30 cellular contexts compared by ENCODE assay signal in genomic region chr7:54674891-54675290, GRCh38.
"Had no signal": no experiment of that assay in that cellular context is flagged by ENCODE, and none has a peak within 500 bp of the region (broad histone marks: within the 10 kb centered on the region; RNA-seq: fewer than 3 reads in every experiment).

No MANE protein-coding gene starts in this region.

- H3K4me1 ChIP-seq: ascending aorta, breast epithelium, colonic mucosa, heart left ventricle had no signal

- H3K4me3 Mint-ChIP-seq: activated CD4-positive, alpha-beta memory T cell treated with anti-CD3 and anti-CD28 coated beads, Interleukin-2, amount 10 ng/mL, durations not matched to agents 7 days and 5 days; activated CD4-positive, alpha-beta T cell treated with anti-CD3 and anti-CD28 coated beads, Interleukin-2, amount 10 ng/mL, durations not matched to agents 7 days and 5 days; activated naive CD4-positive, alpha-beta T cell treated with anti-CD3 and anti-CD28 coated beads, Interleukin-2, amount 10 ng/mL, durations not matched to agents 7 days and 5 days; activated naive CD8-positive, alpha-beta T cell treated with anti-CD3 and anti-CD28 coated beads, Interleukin-2, amount 10 ng/mL, durations not matched to agents 7 days and 5 days; activated T-cell treated with anti-CD3 and anti-CD28 coated beads, Interleukin-2, amount 50 U/mL, for 24 hours; activated T-cell treated with anti-CD3 and anti-CD28 coated beads, Interleukin-2, amount 50 U/mL, for 72 hours; brain; T-helper 1 cell treated with Interleukin-12 subunit alpha and Interleukin-12 subunit beta and Interleukin-4 antibody, amounts not matched to agents 30 μg/mL and 1 μg/mL, for 36 hours had no signal

- H3K27ac ChIP-seq: ascending aorta, breast epithelium, cardiac muscle cell, colonic mucosa, epithelial cell of prostate, heart left ventricle had no signal

- H3K36me3 Mint-ChIP-seq: activated naive CD4-positive, alpha-beta T cell treated with anti-CD3 and anti-CD28 coated beads, Interleukin-2, amount 10 ng/mL, durations not matched to agents 7 days and 5 days; activated naive CD4-positive, alpha-beta T cell treated with anti-CD3 and anti-CD28 coated beads, Interleukin-2, amount 50 U/mL, for 72 hours; activated naive CD8-positive, alpha-beta T cell treated with anti-CD3 and anti-CD28 coated beads, Interleukin-2, amount 10 ng/mL, durations not matched to agents 7 days and 5 days; brain had no signal

- H3K36me3 ChIP-seq: ascending aorta, breast epithelium, cardiac muscle cell, colonic mucosa, heart left ventricle had no signal

- H3K27ac Mint-ChIP-seq: activated CD4-positive, alpha-beta memory T cell treated with anti-CD3 and anti-CD28 coated beads, Interleukin-2, amount 10 ng/mL, durations not matched to agents 7 days and 5 days; activated CD4-positive, alpha-beta T cell treated with anti-CD3 and anti-CD28 coated beads, Interleukin-2, amount 10 ng/mL, durations not matched to agents 7 days and 5 days; activated naive CD4-positive, alpha-beta T cell treated with anti-CD3 and anti-CD28 coated beads, Interleukin-2, amount 10 ng/mL, durations not matched to agents 7 days and 5 days; activated naive CD4-positive, alpha-beta T cell treated with anti-CD3 and anti-CD28 coated beads, Interleukin-2, amount 50 U/mL, for 72 hours; activated naive CD8-positive, alpha-beta T cell treated with anti-CD3 and anti-CD28 coated beads, Interleukin-2, amount 10 ng/mL, durations not matched to agents 7 days and 5 days; activated T-cell treated with anti-CD3 and anti-CD28 coated beads, Interleukin-2, amount 50 U/mL, for 24 hours; activated T-cell treated with anti-CD3 and anti-CD28 coated beads, Interleukin-2, amount 50 U/mL, for 72 hours; brain; T-helper 1 cell treated with Interleukin-12 subunit alpha and Interleukin-12 subunit beta and Interleukin-4 antibody, amounts not matched to agents 30 μg/mL and 1 μg/mL, for 36 hours had no signal

- H3K27me3 ChIP-seq: ascending aorta, cardiac muscle cell, colonic mucosa, heart left ventricle had no signal

- H3K4me1 Mint-ChIP-seq: activated CD4-positive, alpha-beta memory T cell treated with anti-CD3 and anti-CD28 coated beads, Interleukin-2, amount 10 ng/mL, durations not matched to agents 7 days and 5 days; activated CD4-positive, alpha-beta T cell treated with anti-CD3 and anti-CD28 coated beads, Interleukin-2, amount 10 ng/mL, durations not matched to agents 7 days and 5 days; activated naive CD4-positive, alpha-beta T cell treated with anti-CD3 and anti-CD28 coated beads, Interleukin-2, amount 10 ng/mL, durations not matched to agents 7 days and 5 days; activated naive CD8-positive, alpha-beta T cell treated with anti-CD3 and anti-CD28 coated beads, Interleukin-2, amount 10 ng/mL, durations not matched to agents 7 days and 5 days had no signal

- FAIRE-seq: endometrium, endothelial cell of umbilical vein, frontal cortex had no signal

- H3K27me3 Mint-ChIP-seq: activated CD4-positive, alpha-beta memory T cell treated with anti-CD3 and anti-CD28 coated beads, Interleukin-2, amount 10 ng/mL, durations not matched to agents 7 days and 5 days; activated CD4-positive, alpha-beta T cell treated with anti-CD3 and anti-CD28 coated beads, Interleukin-2, amount 10 ng/mL, durations not matched to agents 7 days and 5 days; activated naive CD4-positive, alpha-beta T cell treated with anti-CD3 and anti-CD28 coated beads, Interleukin-2, amount 10 ng/mL, durations not matched to agents 7 days and 5 days; activated naive CD8-positive, alpha-beta T cell treated with anti-CD3 and anti-CD28 coated beads, Interleukin-2, amount 10 ng/mL, durations not matched to agents 7 days and 5 days; activated T-cell treated with anti-CD3 and anti-CD28 coated beads, Interleukin-2, amount 50 U/mL, for 24 hours had no signal

- DNase-seq: activated CD4-positive, alpha-beta memory T cell treated with anti-CD3 and anti-CD28 coated beads, Interleukin-2, amount 10 ng/mL, durations not matched to agents 7 days and 5 days; activated CD4-positive, alpha-beta T cell treated with anti-CD3 and anti-CD28 coated beads for 1 hour; activated CD4-positive, alpha-beta T cell treated with anti-CD3 and anti-CD28 coated beads for 4 hours; activated CD4-positive, alpha-beta T cell treated with anti-CD3 and anti-CD28 coated beads, Interleukin-2, amount 10 ng/mL, durations not matched to agents 7 days and 5 days; activated CD4-positive, alpha-beta T cell treated with anti-CD3 and anti-CD28 coated beads, Interleukin-2, amount 50 U/mL, for 4 hours; activated CD8-positive, alpha-beta memory T cell treated with anti-CD3 and anti-CD28 coated beads, Interleukin-2, amount 50 U/mL, for 48 hours; activated gamma-delta T cell; activated naive CD4-positive, alpha-beta T cell; activated naive CD4-positive, alpha-beta T cell treated with anti-CD3 and anti-CD28 coated beads, Interleukin-2, amount 10 ng/mL, durations not matched to agents 7 days and 5 days; activated naive CD8-positive, alpha-beta T cell treated with anti-CD3 and anti-CD28 coated beads, Interleukin-2, amount 10 ng/mL, durations not matched to agents 7 days and 5 days; activated T-cell treated with anti-CD3 and anti-CD28 coated beads for 4 hours; activated T-cell treated with anti-CD3 and anti-CD28 coated beads, Interleukin-2, amount 50 U/mL, for 24 hours; activated T-cell treated with anti-CD3 and anti-CD28 coated beads, Interleukin-2, amount 50 U/mL, for 72 hours; central memory CD4-positive, alpha-beta T cell; cerebellar nuclear complex; colonic mucosa; effector CD8-positive, alpha-beta T cell; foreskin fibroblast; heart left ventricle; T-helper 9 cell had no signal

- H3K9me3 ChIP-seq: ascending aorta, breast epithelium, colonic mucosa, heart left ventricle had no signal

- ATAC-seq: activated naive CD4-positive, alpha-beta T cell treated with anti-CD3 and anti-CD28 coated beads, Interleukin-2, amount 50 U/mL, for 72 hours; activated T-cell treated with anti-CD3 and anti-CD28 coated beads, Interleukin-2, amount 50 U/mL, for 72 hours; heart left ventricle had no signal

- H3K9me3 Mint-ChIP-seq: activated CD4-positive, alpha-beta memory T cell treated with anti-CD3 and anti-CD28 coated beads, Interleukin-2, amount 10 ng/mL, durations not matched to agents 7 days and 5 days; activated CD4-positive, alpha-beta T cell treated with anti-CD3 and anti-CD28 coated beads, Interleukin-2, amount 10 ng/mL, durations not matched to agents 7 days and 5 days; activated T-cell treated with anti-CD3 and anti-CD28 coated beads, Interleukin-2, amount 50 U/mL, for 24 hours; activated T-cell treated with anti-CD3 and anti-CD28 coated beads, Interleukin-2, amount 50 U/mL, for 72 hours; T-helper 1 cell treated with Interleukin-12 subunit alpha and Interleukin-12 subunit beta and Interleukin-4 antibody, amounts not matched to agents 30 μg/mL and 1 μg/mL, for 36 hours had no signal

- H3K4me3 ChIP-seq: ascending aorta, breast epithelium, cardiac muscle cell, colonic mucosa, heart left ventricle had no signal
